Comparison of ENCODE assay signal across 24 cellular contexts in genomic region chr7:155187061-155187785, GRCh38.
"Had no signal": no experiment of that assay in that cellular context is flagged by ENCODE, and none has a peak within 500 bp of the region (broad histone marks: within the 10 kb centered on the region; RNA-seq: fewer than 3 reads in every experiment).

No MANE protein-coding gene starts in this region.

- H3K36me3 ChIP-seq: heart right ventricle, left ventricle myocardium inferior, pancreas, tibial nerve had no signal

- FAIRE-seq: endometrium, frontal cortex, islet of Langerhans, pancreas had no signal

- H3K27me3 ChIP-seq: pancreas had no signal

- H3K9me3 ChIP-seq: pancreas had no signal

- H3K27ac Mint-ChIP-seq: naive thymus-derived CD8-positive, alpha-beta T cell; progenitor cell of endocrine pancreas; stimulated activated memory B cell treated with anti-CD40 and anti-IgM and Interleukin-4, amounts not matched to agents 10 μg/mL and 1 μg/mL and 100 μg/mL, for 72 hours; stimulated activated naive CD8-positive, alpha-beta T cell treated with anti-CD3 and anti-CD28 coated beads, Interleukin-15, Interleukin-2, amounts not matched to agents 100 ng/mL and 50 ng/mL, for 24 hours had no signal

- H3K4me2 ChIP-seq: smooth muscle cell had no signal

- ATAC-seq: esophagus mucosa; heart right ventricle; naive thymus-derived CD8-positive, alpha-beta T cell; pancreas; right cardiac atrium; stimulated activated memory B cell treated with anti-CD40 and anti-IgM and Interleukin-4, amounts not matched to agents 10 μg/mL and 1 μg/mL and 100 μg/mL, for 72 hours had no signal

- H3K4me3 Mint-ChIP-seq: naive thymus-derived CD8-positive, alpha-beta T cell; neural crest cell; stimulated activated memory B cell treated with anti-CD40 and anti-IgM and Interleukin-4, amounts not matched to agents 10 μg/mL and 1 μg/mL and 100 μg/mL, for 72 hours; stimulated activated naive CD8-positive, alpha-beta T cell treated with anti-CD3 and anti-CD28 coated beads, Interleukin-15, Interleukin-2, amounts not matched to agents 100 ng/mL and 50 ng/mL, for 24 hours had no signal

- H3K27ac ChIP-seq: dorsolateral prefrontal cortex, heart right ventricle, left ventricle myocardium inferior, pancreas, tibial nerve had no signal

- H3K4me3 ChIP-seq: dorsolateral prefrontal cortex, heart right ventricle, left ventricle myocardium inferior, lung, pancreas, smooth muscle cell, tibial nerve had no signal

- DNase-seq: caudate nucleus; cortex of kidney; dorsolateral prefrontal cortex; effector memory CD4-positive, alpha-beta T cell; heart right ventricle; hypothalamus; left ventricle myocardium inferior; mesenchymal stem cell; naive thymus-derived CD8-positive, alpha-beta T cell; nucleus accumbens; pancreas; right cardiac atrium; stimulated activated CD4-positive, alpha-beta T cell treated with anti-CD3 and anti-CD28 coated beads, Interleukin-2, amount 100 ng/mL, for 48 hours had no signal

- H3K4me1 ChIP-seq: left ventricle myocardium inferior, pancreas had no signal
